Comparison of ENCODE assay signal across 8 cellular contexts in genomic region chr9:77457916-77458592, GRCh38.
DNase-seq lines count a peak whose midpoint lies in the region; ATAC-seq and TF ChIP-seq lines count a peak whose summit lies in the region.

No MANE protein-coding gene starts in this region.

- H3K9ac ChIP-seq in KMS-11, result no peak overlapping the region

- no peak overlapping the region for H2AFZ ChIP-seq in KMS-11 (ENCODE audit: low read depth)

- no peak overlapping the region for H3K27ac ChIP-seq in KMS-11
- H3K27ac ChIP-seq in prostate gland, result no peak overlapping the region

- WGBS in prostate gland, result 58% methylated on average over 15 of the region's 15 CpGs

- no peak overlapping the region for H3K4me2 ChIP-seq in KMS-11

- H4K20me1 ChIP-seq in KMS-11 (ENCODE audit: insufficient read depth), result no peaks in the 10 kb centered on the region

- ATAC-seq in GM21825 (IDR thresholded peaks at IDR 0.05; ENCODE audit: unreplicated experiment), result peak; percentile 83

- H3K36me3 ChIP-seq in KMS-11 (ENCODE audit: insufficient read depth), result no peaks in the 10 kb centered on the region
- no peaks in the 10 kb centered on the region for H3K36me3 ChIP-seq in prostate gland

- no peak for TF ChIP-seq POLR2A in prostate gland (IDR thresholded peaks at IDR 0.05)

- no peaks in the 10 kb centered on the region for H3K9me3 ChIP-seq in prostate gland

- DNase-seq in GM04504 (ENCODE audit: low read depth) (peak; percentile 65), SHP77 treated with DMSO at 0.1 percent for 48 hours (lab: John Stamatoyannopoulos, UW) (peak; percentile 2), glomerular visceral epithelial cell (ENCODE audit: extremely low spot score) (peak; percentile 77), prostate gland (ENCODE audit: low spot score) (peak; percentile 44), NCI-H2227 (lab: John Stamatoyannopoulos, UW; ENCODE audit: unreplicated experiment) (no peak)
- DNase-seq in activated effector memory CD4-positive, alpha-beta T cell treated with anti-CD3 and anti-CD28 coated beads, Interleukin-2, amount 50 U/mL, for 16 hours, result peak; percentile 82

- intact Hi-C loops in prostate gland (cut with DNase I), result loop anchor here (2.0 to 5.0 kb wide), 3 partner anchors 191 to 574 kb away; partner anchors contain the start of genes GNA14 and GNAQ

- no peaks in the 10 kb centered on the region for H3K27me3 ChIP-seq in KMS-11 (ENCODE audit: insufficient read depth, low read depth)
- no peaks in the 10 kb centered on the region for H3K27me3 ChIP-seq in prostate gland (replicated peaks; ENCODE audit: insufficient read depth)

- H3K4me1 ChIP-seq in KMS-11 (ENCODE audit: low read depth, poor library complexity, severe bottlenecking) (no peaks in the 10 kb centered on the region), prostate gland (replicated peaks) (no peaks in the 10 kb centered on the region)

- TF ChIP-seq CTCF in KMS-11 (conservative IDR thresholded peaks at IDR 0.05; ENCODE audit: low read depth, low read length) (peak; percentile 68), prostate gland (IDR thresholded peaks at IDR 0.05) (peak; percentile 33 to 70 (median 56))

- H3K4me3 ChIP-seq in KMS-11 (IDR thresholded peaks at IDR 0.05; ENCODE audit: insufficient read depth, low read depth, low read length) (no peak overlapping the region), prostate gland (no peak overlapping the region)

- no peaks in the 10 kb centered on the region for H3K79me2 ChIP-seq in KMS-11 (ENCODE audit: insufficient read depth, low read depth)
